In the genomic region with DNA sequence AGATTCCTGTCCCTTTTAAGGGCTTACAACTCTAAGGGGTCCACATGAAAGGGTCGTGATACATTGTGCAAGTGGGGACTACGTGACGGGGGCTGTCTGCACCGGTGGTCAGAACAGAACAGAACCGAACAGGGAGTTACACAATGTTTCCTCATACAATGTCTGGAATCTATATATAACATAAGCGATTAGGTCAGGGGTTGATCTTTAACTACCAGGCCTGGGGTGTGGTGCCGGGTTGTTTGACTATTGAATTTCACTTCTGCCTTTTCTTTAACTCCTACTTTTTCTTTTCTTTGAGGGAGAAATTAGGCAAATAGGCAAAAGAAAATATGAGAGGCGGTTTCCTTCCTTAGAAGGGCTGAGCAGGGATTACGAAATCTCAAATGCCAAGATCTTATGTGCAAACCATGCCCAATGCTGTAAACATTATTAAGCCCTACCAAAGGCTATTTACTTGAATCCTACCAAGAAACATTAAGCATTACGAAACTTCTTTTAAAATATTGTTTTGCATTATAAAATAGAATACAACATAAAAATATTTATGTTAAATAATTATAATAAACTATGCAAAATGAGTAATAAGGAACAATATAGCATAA, we compare ENCODE assay signal across 21 cellular contexts.
A peak's percentile ranks its signal among the peaks of the same experiment; 100 is the strongest.
DNase-seq lines count a peak whose midpoint lies in the region; ATAC-seq and TF ChIP-seq lines count a peak whose summit lies in the region.
"Had no signal": no experiment of that assay in that cellular context is flagged by ENCODE, and none has a peak within 500 bp of the region (broad histone marks: within the 10 kb centered on the region; RNA-seq: fewer than 3 reads in every experiment).

No MANE protein-coding gene starts in this region.

- intact Hi-C loops in Calu3 (cut with micrococcal nuclease; ENCODE audit: unreplicated experiment) = loop anchor here (1.0 to 2.0 kb wide), 2 partner anchors 27 to 57 kb away; no protein-coding TSS in a partner anchor
- intact Hi-C loops in PC-3 (cut with micrococcal nuclease) = no loop called here

- H3K9me3 ChIP-seq in OCI-LY3 (ENCODE audit: insufficient read depth, low read length) = no peaks in the 10 kb centered on the region
- H3K9me3 ChIP-seq in mesenchymal stem cell (ENCODE audit: control insufficient read depth, low read length) = no peaks in the 10 kb centered on the region
- no peaks in the 10 kb centered on the region for H3K9me3 ChIP-seq in PC-3 (ENCODE audit: low read length)

- H2BK15ac ChIP-seq in mesenchymal stem cell (ENCODE audit: low read depth, poor library complexity, severe bottlenecking) = no peak overlapping the region

- DNase-seq in Calu3 (peak; percentile 65), mesenchymal stem cell (peak; percentile 35), progenitor cell of endocrine pancreas (ENCODE audit: low spot score, unreplicated experiment) (no peak), PC-3 (no peak)
- DNase-seq in stimulated activated CD4-positive, alpha-beta T cell treated with anti-CD3 and anti-CD28 coated beads, Interleukin-4, amount 100 ng/mL, for 24 hours = no peak
- DNase-seq: activated CD4-positive, alpha-beta T cell treated with anti-CD3 and anti-CD28 coated beads, Interleukin-2, amount 50 U/mL, for 4 hours; activated T-cell treated with anti-CD3 and anti-CD28 coated beads, Interleukin-2, amount 50 U/mL, for 48 hours; AML-193; GF-D8; HFFc6; NCI-H1694; NCI-H446 treated with DMSO at 0.1 percent for 48 hours; OCI-M1; right cardiac atrium; substantia nigra had no signal

- H3K18ac ChIP-seq in mesenchymal stem cell (ENCODE audit: low read depth in 1 of 2, low read length in 2 of 2) = peak overlapping the region in 1 of 2 experiments; percentile 8

- CTCF ChIA-PET in Calu3 (lab: Charles Lee) = no interaction called here
- CTCF ChIA-PET in PC-3 (lab: Charles Lee) = no interaction called here

- peaks cover 4% of the 10 kb centered on the region for H3K9me3 Mint-ChIP-seq in Calu3 (ENCODE audit: low read depth, unreplicated experiment)
- H3K9me3 Mint-ChIP-seq in progenitor cell of endocrine pancreas (ENCODE audit: low read depth) = peaks cover 13% of the 10 kb centered on the region
- H3K9me3 Mint-ChIP-seq: HFFc6 had no signal

- H3K27ac ChIP-seq in OCI-LY3 (ENCODE audit: low read length) (peak overlapping the region; percentile 59), mesenchymal stem cell (ENCODE audit: low read length, poor library complexity, severe bottlenecking) (no peak overlapping the region), PC-3 (ENCODE audit: low read length) (no peak overlapping the region)
- H3K27ac ChIP-seq: KMS-11 had no signal

- H3K4ac ChIP-seq in mesenchymal stem cell (ENCODE audit: low read depth in 1 of 2, low read length in 2 of 2) = no peak overlapping the region

- H3K9ac ChIP-seq in OCI-LY3 (ENCODE audit: low read length) (peak overlapping the region; percentile 25; the same call in 1 of the 2 replicates), mesenchymal stem cell (ENCODE audit: low read length) (no peak overlapping the region), PC-3 (ENCODE audit: low read length) (no peak overlapping the region)
- H3K9ac ChIP-seq: KMS-11 had no signal

- TF ChIP-seq CTCF in Calu3 (IDR thresholded peaks at IDR 0.05; ENCODE audit: unreplicated experiment) = no peak
- TF ChIP-seq CTCF in OCI-LY3 (IDR thresholded peaks at IDR 0.05; ENCODE audit: low read depth, low read length) = no peak
- TF ChIP-seq CTCF in progenitor cell of endocrine pancreas (IDR thresholded peaks at IDR 0.05; ENCODE audit: unreplicated experiment) = no peak
- no peak for TF ChIP-seq CTCF in PC-3 (conservative IDR thresholded peaks at IDR 0.05; ENCODE audit: low read depth, low read length)

- no peak overlapping the region for H4K8ac ChIP-seq in mesenchymal stem cell (ENCODE audit: low read length)

- no peak overlapping the region for H2BK120ac ChIP-seq in mesenchymal stem cell (ENCODE audit: low read depth, low read length)

- H2AK5ac ChIP-seq in mesenchymal stem cell (ENCODE audit: low read length, severe bottlenecking) = no peak overlapping the region

- H3K4me2 ChIP-seq in OCI-LY3 (ENCODE audit: low read length) (peak overlapping the region; percentile 67), mesenchymal stem cell (ENCODE audit: low read length, poor library complexity, severe bottlenecking) (no peak overlapping the region), PC-3 (ENCODE audit: low read length) (no peak overlapping the region)
- H3K4me2 ChIP-seq: KMS-11 had no signal

- ATAC-seq in HG03060 (IDR thresholded peaks at IDR 0.05; ENCODE audit: low read depth, unreplicated experiment) = peak; percentile 57
- no peak for ATAC-seq in HG03521 (IDR thresholded peaks at IDR 0.05; ENCODE audit: unreplicated experiment)
- ATAC-seq in PC-3 = no peak
- ATAC-seq: right cardiac atrium had no signal

- WGBS in mesenchymal stem cell = 94% methylated on average over 7 of the region's 10 CpGs

- no peak overlapping the region for H3K14ac ChIP-seq in mesenchymal stem cell (ENCODE audit: low read length in 2 of 2)

- POLR2A ChIA-PET in PC-3 (lab: Charles Lee; ENCODE audit: unreplicated experiment) = no interaction called here

- H3K4me1 ChIP-seq in OCI-LY3 (ENCODE audit: low read length) (peaks cover 24% of the 10 kb centered on the region), mesenchymal stem cell (ENCODE audit: control insufficient read depth, insufficient read depth, low read depth, low read length) (peaks cover 12% of the 10 kb centered on the region), PC-3 (ENCODE audit: insufficient read depth, low read length) (peaks cover 3% of the 10 kb centered on the region; the same call in 1 of the 2 replicates)

- H3K23ac ChIP-seq in mesenchymal stem cell (ENCODE audit: low read length in 2 of 2) = no peak overlapping the region

- H4K20me1 ChIP-seq in OCI-LY3 (ENCODE audit: insufficient read depth, low read length) = no peaks in the 10 kb centered on the region
- no peaks in the 10 kb centered on the region for H4K20me1 ChIP-seq in PC-3 (ENCODE audit: low read length)

- H3K79me1 ChIP-seq in mesenchymal stem cell (replicated peaks; ENCODE audit: low read length, poor library complexity, severe bottlenecking) = no peaks in the 10 kb centered on the region

- BruUV-seq in Calu3 (replicated peaks; lab: Mats Ljungman, UMichigan) (no TSS peak), PC-3 (replicated peaks; lab: Mats Ljungman, UMichigan) (no TSS peak)

- peak overlapping the region; percentile 87 for H3K4me3 Mint-ChIP-seq in Calu3 (ENCODE audit: low read depth, unreplicated experiment)
- no peak overlapping the region for H3K4me3 Mint-ChIP-seq in progenitor cell of endocrine pancreas (ENCODE audit: low read depth)
- H3K4me3 Mint-ChIP-seq: activated naive CD8-positive, alpha-beta T cell; HFFc6 had no signal

- H3K27me3 Mint-ChIP-seq in Calu3 (ENCODE audit: unreplicated experiment) (no peaks in the 10 kb centered on the region), progenitor cell of endocrine pancreas (no peaks in the 10 kb centered on the region)
- H3K27me3 Mint-ChIP-seq: activated naive CD8-positive, alpha-beta T cell had no signal

- H2BK5ac ChIP-seq in mesenchymal stem cell (ENCODE audit: low read depth, low read length, poor library complexity, severe bottlenecking) = no peak overlapping the region

- H3K9me2 ChIP-seq in PC-3 (replicated peaks; ENCODE audit: low read length) = no peaks in the 10 kb centered on the region

- H3F3A ChIP-seq in PC-3 (ENCODE audit: low read length, unreplicated experiment) = no peaks in the 10 kb centered on the region

- H3K4me3 ChIP-seq in OCI-LY3 (ENCODE audit: low read length) = peak overlapping the region; percentile 45
- no peak overlapping the region for H3K4me3 ChIP-seq in mesenchymal stem cell (ENCODE audit: insufficient read depth in 1 of 2, low read depth in 1 of 2, low read length in 2 of 2)
- no peak overlapping the region for H3K4me3 ChIP-seq in PC-3 (ENCODE audit: low read length)
- H3K4me3 ChIP-seq: SK-N-MC had no signal

- no peaks in the 10 kb centered on the region for H3K79me2 ChIP-seq in OCI-LY3 (ENCODE audit: low read length)
- no peaks in the 10 kb centered on the region for H3K79me2 ChIP-seq in PC-3 (ENCODE audit: low read length)

- peaks cover 19% of the 10 kb centered on the region for H3K4me1 Mint-ChIP-seq in Calu3 (ENCODE audit: low read depth, unreplicated experiment)
- H3K4me1 Mint-ChIP-seq in progenitor cell of endocrine pancreas (ENCODE audit: low read depth) = peaks cover 6% of the 10 kb centered on the region

- H3K27me3 ChIP-seq in OCI-LY3 (ENCODE audit: low read depth, low read length) (no peaks in the 10 kb centered on the region), mesenchymal stem cell (ENCODE audit: control insufficient read depth in 1 of 2, insufficient read depth in 1 of 2, low read length in 2 of 2) (no peaks in the 10 kb centered on the region), PC-3 (ENCODE audit: low read length) (no peaks in the 10 kb centered on the region)

- H3K27ac Mint-ChIP-seq in Calu3 (ENCODE audit: unreplicated experiment) = peak overlapping the region; percentile 95
- no peak overlapping the region for H3K27ac Mint-ChIP-seq in progenitor cell of endocrine pancreas
- H3K27ac Mint-ChIP-seq: activated naive CD8-positive, alpha-beta T cell; HFFc6 had no signal

- H3K36me3 Mint-ChIP-seq in Calu3 (ENCODE audit: insufficient read depth, unreplicated experiment) = peaks cover 32% of the 10 kb centered on the region
- peaks cover 1% of the 10 kb centered on the region for H3K36me3 Mint-ChIP-seq in progenitor cell of endocrine pancreas (ENCODE audit: insufficient read depth)
- H3K36me3 Mint-ChIP-seq: activated naive CD8-positive, alpha-beta T cell had no signal

- peak overlapping the region; percentile 33; the same call in 1 of the 2 replicates for H2AFZ ChIP-seq in OCI-LY3 (ENCODE audit: low read depth, low read length)
- no peak overlapping the region for H2AFZ ChIP-seq in mesenchymal stem cell (ENCODE audit: low read depth, low read length)
- H2AFZ ChIP-seq in PC-3 (ENCODE audit: low read length) = no peak overlapping the region

- H3K36me3 ChIP-seq in OCI-LY3 (replicated peaks; ENCODE audit: low read depth, low read length) (peaks cover 5% of the 10 kb centered on the region), mesenchymal stem cell (ENCODE audit: control insufficient read depth in 1 of 2, insufficient read depth in 2 of 2, low read depth in 1 of 2, low read length in 2 of 2) (peaks cover 0 to 2% of the 10 kb centered on the region in 2 experiments), PC-3 (ENCODE audit: low read depth, low read length) (no peaks in the 10 kb centered on the region)

- no peak overlapping the region for H2BK12ac ChIP-seq in mesenchymal stem cell (ENCODE audit: low read length in 2 of 2)

- H4K91ac ChIP-seq in mesenchymal stem cell (ENCODE audit: low read length) = no peak overlapping the region

Comparison
In these comparisons a context has a peak if more than half of its experiments do, and no peak if none do; other contexts are left out.
1. DNase-seq: peak in Calu3 (single experiment) and mesenchymal stem cell (single experiment); none in stimulated activated CD4-positive, alpha-beta T cell treated with anti-CD3 and anti-CD28 coated beads, Interleukin-4, amount 100 ng/mL, for 24 hours (single experiment), progenitor cell of endocrine pancreas (single experiment) and PC-3 (single experiment).